1 cellular context compared by ENCODE assay signal in the genomic region with DNA sequence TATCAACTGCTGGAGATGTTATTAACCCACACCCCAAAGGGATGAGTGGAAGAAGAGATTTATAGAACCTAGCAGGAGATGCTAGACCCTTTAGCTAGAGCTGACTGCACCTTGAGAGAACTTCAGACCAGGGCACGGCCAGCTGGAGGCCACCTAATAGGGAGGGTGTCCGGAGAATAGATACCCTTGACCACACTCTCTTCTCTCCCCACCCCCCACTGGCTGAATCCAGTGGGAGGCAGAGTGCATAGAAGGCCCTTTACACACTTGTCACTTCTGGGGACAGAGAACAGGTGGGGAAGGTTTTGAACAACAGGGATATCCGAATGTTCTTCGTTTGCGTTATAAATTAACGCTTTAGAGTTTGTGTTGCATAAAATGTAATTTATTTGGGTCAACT.
TF ChIP-seq lines count a peak whose summit lies in the region.

No MANE protein-coding gene starts in this region.

TF ChIP-seq in WTC11, 78 proteins besides CTCF, POLR2A, EP300 and RAD21 (continued from another document):
- TF ChIP-seq, protein P1, sequence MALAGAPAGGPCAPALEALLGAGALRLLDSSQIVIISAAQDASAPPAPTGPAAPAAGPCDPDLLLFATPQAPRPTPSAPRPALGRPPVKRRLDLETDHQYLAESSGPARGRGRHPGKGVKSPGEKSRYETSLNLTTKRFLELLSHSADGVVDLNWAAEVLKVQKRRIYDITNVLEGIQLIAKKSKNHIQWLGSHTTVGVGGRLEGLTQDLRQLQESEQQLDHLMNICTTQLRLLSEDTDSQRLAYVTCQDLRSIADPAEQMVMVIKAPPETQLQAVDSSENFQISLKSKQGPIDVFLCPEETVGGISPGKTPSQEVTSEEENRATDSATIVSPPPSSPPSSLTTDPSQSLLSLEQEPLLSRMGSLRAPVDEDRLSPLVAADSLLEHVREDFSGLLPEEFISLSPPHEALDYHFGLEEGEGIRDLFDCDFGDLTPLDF (CRISPR knock-in tag; IDR thresholded peaks at IDR 0.05) = no peak
- TF ChIP-seq, protein P2, sequence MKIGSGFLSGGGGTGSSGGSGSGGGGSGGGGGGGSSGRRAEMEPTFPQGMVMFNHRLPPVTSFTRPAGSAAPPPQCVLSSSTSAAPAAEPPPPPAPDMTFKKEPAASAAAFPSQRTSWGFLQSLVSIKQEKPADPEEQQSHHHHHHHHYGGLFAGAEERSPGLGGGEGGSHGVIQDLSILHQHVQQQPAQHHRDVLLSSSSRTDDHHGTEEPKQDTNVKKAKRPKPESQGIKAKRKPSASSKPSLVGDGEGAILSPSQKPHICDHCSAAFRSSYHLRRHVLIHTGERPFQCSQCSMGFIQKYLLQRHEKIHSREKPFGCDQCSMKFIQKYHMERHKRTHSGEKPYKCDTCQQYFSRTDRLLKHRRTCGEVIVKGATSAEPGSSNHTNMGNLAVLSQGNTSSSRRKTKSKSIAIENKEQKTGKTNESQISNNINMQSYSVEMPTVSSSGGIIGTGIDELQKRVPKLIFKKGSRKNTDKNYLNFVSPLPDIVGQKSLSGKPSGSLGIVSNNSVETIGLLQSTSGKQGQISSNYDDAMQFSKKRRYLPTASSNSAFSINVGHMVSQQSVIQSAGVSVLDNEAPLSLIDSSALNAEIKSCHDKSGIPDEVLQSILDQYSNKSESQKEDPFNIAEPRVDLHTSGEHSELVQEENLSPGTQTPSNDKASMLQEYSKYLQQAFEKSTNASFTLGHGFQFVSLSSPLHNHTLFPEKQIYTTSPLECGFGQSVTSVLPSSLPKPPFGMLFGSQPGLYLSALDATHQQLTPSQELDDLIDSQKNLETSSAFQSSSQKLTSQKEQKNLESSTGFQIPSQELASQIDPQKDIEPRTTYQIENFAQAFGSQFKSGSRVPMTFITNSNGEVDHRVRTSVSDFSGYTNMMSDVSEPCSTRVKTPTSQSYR (CRISPR knock-in tag; IDR thresholded peaks at IDR 0.05) = no peak
- TF ChIP-seq ZNF416 (CRISPR knock-in tag; IDR thresholded peaks at IDR 0.05) = no peak
- no peak for TF ChIP-seq EMX1 (CRISPR knock-in tag; IDR thresholded peaks at IDR 0.05)
- no peak for TF ChIP-seq GABPB1 (CRISPR knock-in tag; IDR thresholded peaks at IDR 0.05)
- TF ChIP-seq, protein P3, sequence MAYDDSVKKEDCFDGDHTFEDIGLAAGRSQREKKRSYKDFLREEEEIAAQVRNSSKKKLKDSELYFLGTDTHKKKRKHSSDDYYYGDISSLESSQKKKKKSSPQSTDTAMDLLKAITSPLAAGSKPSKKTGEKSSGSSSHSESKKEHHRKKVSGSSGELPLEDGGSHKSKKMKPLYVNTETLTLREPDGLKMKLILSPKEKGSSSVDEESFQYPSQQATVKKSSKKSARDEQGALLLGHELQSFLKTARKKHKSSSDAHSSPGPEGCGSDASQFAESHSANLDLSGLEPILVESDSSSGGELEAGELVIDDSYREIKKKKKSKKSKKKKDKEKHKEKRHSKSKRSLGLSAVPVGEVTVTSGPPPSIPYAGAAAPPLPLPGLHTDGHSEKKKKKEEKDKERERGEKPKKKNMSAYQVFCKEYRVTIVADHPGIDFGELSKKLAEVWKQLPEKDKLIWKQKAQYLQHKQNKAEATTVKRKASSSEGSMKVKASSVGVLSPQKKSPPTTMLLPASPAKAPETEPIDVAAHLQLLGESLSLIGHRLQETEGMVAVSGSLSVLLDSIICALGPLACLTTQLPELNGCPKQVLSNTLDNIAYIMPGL (CRISPR knock-in tag; IDR thresholded peaks at IDR 0.05) = no peak
- TF ChIP-seq, protein P4, sequence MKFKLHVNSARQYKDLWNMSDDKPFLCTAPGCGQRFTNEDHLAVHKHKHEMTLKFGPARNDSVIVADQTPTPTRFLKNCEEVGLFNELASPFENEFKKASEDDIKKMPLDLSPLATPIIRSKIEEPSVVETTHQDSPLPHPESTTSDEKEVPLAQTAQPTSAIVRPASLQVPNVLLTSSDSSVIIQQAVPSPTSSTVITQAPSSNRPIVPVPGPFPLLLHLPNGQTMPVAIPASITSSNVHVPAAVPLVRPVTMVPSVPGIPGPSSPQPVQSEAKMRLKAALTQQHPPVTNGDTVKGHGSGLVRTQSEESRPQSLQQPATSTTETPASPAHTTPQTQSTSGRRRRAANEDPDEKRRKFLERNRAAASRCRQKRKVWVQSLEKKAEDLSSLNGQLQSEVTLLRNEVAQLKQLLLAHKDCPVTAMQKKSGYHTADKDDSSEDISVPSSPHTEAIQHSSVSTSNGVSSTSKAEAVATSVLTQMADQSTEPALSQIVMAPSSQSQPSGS (CRISPR knock-in tag; IDR thresholded peaks at IDR 0.05; ENCODE audit: borderline replicate concordance, low read depth) = no peak
- no peak for TF ChIP-seq MXD4 (CRISPR knock-in tag; IDR thresholded peaks at IDR 0.05; ENCODE audit: borderline replicate concordance)
